ENCODE assay signal across 17 cellular contexts in genomic region chr2:72822794-72823193, GRCh38.
"Had no signal": no experiment of that assay in that cellular context is flagged by ENCODE, and none has a peak within 500 bp of the region (broad histone marks: within the 10 kb centered on the region; RNA-seq: fewer than 3 reads in every experiment).

No MANE protein-coding gene starts in this region.

- DNase-seq: activated CD4-positive, alpha-beta T cell treated with anti-CD3 and anti-CD28 coated beads, Interleukin-2, amount 10 ng/mL, durations not matched to agents 7 days and 5 days; activated CD8-positive, alpha-beta memory T cell treated with anti-CD3 and anti-CD28 coated beads, Interleukin-2, amount 50 U/mL, for 4 hours; activated naive CD4-positive, alpha-beta T cell treated with anti-CD3 and anti-CD28 coated beads for 36 hours; activated T-cell treated with anti-CD3 and anti-CD28 coated beads, Interleukin-2, amount 50 U/mL, for 4 hours; aorta; effector CD8-positive, alpha-beta T cell; foreskin fibroblast; mesenchymal stem cell; natural killer cell; occipital lobe; posterior cingulate gyrus; retina; stimulated activated naive CD8-positive, alpha-beta T cell treated with anti-CD3 and anti-CD28 coated beads, Interleukin-15, amount 100 ng/mL, for 72 hours; transverse colon had no signal

- ATAC-seq: activated T-cell treated with anti-CD3 and anti-CD28 coated beads, Interleukin-2, amount 50 U/mL, for 4 hours; natural killer cell; SK-N-SH treated with all-trans-retinoic acid at 6 μM for 48 hours; stimulated activated naive CD8-positive, alpha-beta T cell treated with anti-CD3 and anti-CD28 coated beads, Interleukin-15, amount 100 ng/mL, for 72 hours had no signal

- H3K36me3 ChIP-seq: suprapubic skin, transverse colon had no signal

- H3K9me3 Mint-ChIP-seq: activated CD4-positive, alpha-beta T cell treated with anti-CD3 and anti-CD28 coated beads, Interleukin-2, amount 10 ng/mL, durations not matched to agents 7 days and 5 days; activated naive CD4-positive, alpha-beta T cell treated with anti-CD3 and anti-CD28 coated beads for 36 hours; activated T-cell treated with anti-CD3 and anti-CD28 coated beads, Interleukin-2, amount 50 U/mL, for 4 hours; dendritic cell treated with granulocyte-macrophage colony-stimulating factor and Interleukin-4, amounts not matched to agents 40 ng/mL and 50 ng/mL, for 4 days; natural killer cell; stimulated activated naive CD8-positive, alpha-beta T cell treated with anti-CD3 and anti-CD28 coated beads, Interleukin-15, amount 100 ng/mL, for 72 hours had no signal

- H3K27ac ChIP-seq: transverse colon had no signal

- H3K4me3 Mint-ChIP-seq: activated CD4-positive, alpha-beta T cell treated with anti-CD3 and anti-CD28 coated beads, Interleukin-2, amount 10 ng/mL, durations not matched to agents 7 days and 5 days; activated naive CD4-positive, alpha-beta T cell treated with anti-CD3 and anti-CD28 coated beads for 36 hours; activated T-cell treated with anti-CD3 and anti-CD28 coated beads, Interleukin-2, amount 50 U/mL, for 4 hours; dendritic cell treated with granulocyte-macrophage colony-stimulating factor and Interleukin-4, amounts not matched to agents 40 ng/mL and 50 ng/mL, for 4 days; stimulated activated naive CD8-positive, alpha-beta T cell treated with anti-CD3 and anti-CD28 coated beads, Interleukin-15, amount 100 ng/mL, for 72 hours had no signal

- H3K27me3 ChIP-seq: suprapubic skin, transverse colon had no signal

- H3K27me3 Mint-ChIP-seq: activated CD4-positive, alpha-beta T cell treated with anti-CD3 and anti-CD28 coated beads, Interleukin-2, amount 10 ng/mL, durations not matched to agents 7 days and 5 days; stimulated activated naive CD8-positive, alpha-beta T cell treated with anti-CD3 and anti-CD28 coated beads, Interleukin-15, amount 100 ng/mL, for 72 hours had no signal

- H3K4me3 ChIP-seq: suprapubic skin, transverse colon had no signal

- H3K36me3 Mint-ChIP-seq: natural killer cell had no signal

- H3K27ac Mint-ChIP-seq: activated CD4-positive, alpha-beta T cell treated with anti-CD3 and anti-CD28 coated beads, Interleukin-2, amount 10 ng/mL, durations not matched to agents 7 days and 5 days; activated naive CD4-positive, alpha-beta T cell treated with anti-CD3 and anti-CD28 coated beads for 36 hours; dendritic cell treated with granulocyte-macrophage colony-stimulating factor and Interleukin-4, amounts not matched to agents 40 ng/mL and 50 ng/mL, for 4 days; stimulated activated naive CD8-positive, alpha-beta T cell treated with anti-CD3 and anti-CD28 coated beads, Interleukin-15, amount 100 ng/mL, for 72 hours had no signal

- H3K9me3 ChIP-seq: suprapubic skin, transverse colon had no signal
